8 cellular contexts compared by ENCODE assay signal in the genomic region with DNA sequence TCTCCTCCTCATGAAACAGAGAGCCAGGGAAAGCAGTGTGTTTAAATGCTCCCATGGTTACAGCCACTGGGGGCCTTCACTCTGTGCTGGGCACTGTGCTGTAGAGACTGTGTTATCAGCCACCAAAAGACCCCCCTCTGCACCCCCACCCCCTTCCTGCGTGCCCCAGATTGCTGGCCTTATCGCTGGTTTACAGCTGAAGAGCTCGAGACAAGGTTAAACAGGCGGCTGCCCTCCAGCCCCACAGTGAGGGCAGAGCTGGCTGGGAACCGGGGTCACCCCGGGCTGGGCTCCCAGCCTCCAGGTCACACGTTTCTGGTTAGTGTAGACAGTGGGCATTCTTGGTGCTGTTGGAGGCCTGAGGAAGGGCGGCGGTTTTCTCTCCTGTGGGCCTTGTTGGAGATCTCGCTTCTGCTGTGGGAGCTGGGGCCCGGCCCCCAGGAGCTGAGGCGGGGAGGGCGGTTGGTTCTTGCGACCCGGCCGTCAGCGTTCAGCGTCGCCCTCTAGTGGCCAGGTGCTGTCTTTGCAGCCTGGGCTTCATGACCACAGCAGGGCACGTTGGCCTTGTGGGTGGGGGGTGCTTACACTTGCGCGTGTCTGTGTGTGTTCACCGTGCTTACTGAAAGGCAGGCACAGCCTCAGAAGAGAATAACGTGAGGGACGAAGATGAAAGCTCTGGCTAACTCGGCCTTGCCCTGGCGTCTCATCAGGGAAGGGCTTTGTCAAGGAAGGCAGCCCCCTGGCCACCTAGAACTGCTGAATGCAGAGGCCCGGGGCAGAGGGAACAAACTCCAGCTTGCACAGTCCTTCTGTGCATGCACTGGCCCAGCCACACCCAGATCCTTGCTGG. TPM values are rescaled to one million over a fixed set of nuclear protein-coding genes. Genes with fewer than 3 reads are reported as not detected.
DNase-seq lines count a peak whose midpoint lies in the region; ATAC-seq and TF ChIP-seq lines count a peak whose summit lies in the region.

No MANE protein-coding gene starts in this region.

- H3K27me3 ChIP-seq in osteoblast (ENCODE audit: insufficient read depth, low read length) (no peaks in the 10 kb centered on the region), upper lobe of right lung (no peaks in the 10 kb centered on the region)

- ATAC-seq in upper lobe of right lung: peak; percentile 78
- no peak for ATAC-seq in GM18873 (IDR thresholded peaks at IDR 0.05; ENCODE audit: low FRiP score, unreplicated experiment)

- peaks cover 44% of the 10 kb centered on the region for H4K20me1 ChIP-seq in osteoblast (ENCODE audit: insufficient read depth, low read length)

- DNase-seq in DMS 273 (lab: John Stamatoyannopoulos, UW; ENCODE audit: unreplicated experiment): peak; percentile 72
- no peak for DNase-seq in DMS 273 treated with DMSO at 0.1 percent for 48 hours (lab: John Stamatoyannopoulos, UW)
- peak; percentile 6 for DNase-seq in NCI-H345 treated with DMSO at 0.1 percent for 48 hours (lab: John Stamatoyannopoulos, UW; ENCODE audit: unreplicated experiment)
- peak; percentile 78 for DNase-seq in activated CD8-positive, alpha-beta memory T cell treated with anti-CD3 and anti-CD28 coated beads, Interleukin-2, amount 50 U/mL, for 4 hours
- DNase-seq in epithelial cell of proximal tubule (ENCODE audit: low read depth): no peak
- DNase-seq in osteoblast (ENCODE audit: insufficient read length, low spot score, missing footprints): no peak
- peak; percentile 87 for DNase-seq in upper lobe of right lung

- H3K4me3 ChIP-seq in epithelial cell of proximal tubule (ENCODE audit: low read depth, low read length): peak overlapping the region; percentile 11
- H3K4me3 ChIP-seq in osteoblast (ENCODE audit: insufficient read depth, low read length): no peak overlapping the region
- H3K4me3 ChIP-seq in upper lobe of right lung: no peak overlapping the region

- H3K27ac ChIP-seq in osteoblast (ENCODE audit: low read depth, low read length) (no peak overlapping the region), upper lobe of right lung (peak overlapping the region; percentile 85)

- H3K36me3 ChIP-seq in osteoblast (ENCODE audit: insufficient read depth, low read length): peaks cover 17% of the 10 kb centered on the region
- peaks cover 28% of the 10 kb centered on the region for H3K36me3 ChIP-seq in upper lobe of right lung

- no peaks in the 10 kb centered on the region for H3K9me3 ChIP-seq in osteoblast (ENCODE audit: low read depth, low read length)
- H3K9me3 ChIP-seq in upper lobe of right lung: no peaks in the 10 kb centered on the region

- H3K4me2 ChIP-seq in osteoblast (ENCODE audit: insufficient read depth, low read length): no peak overlapping the region

- TF ChIP-seq CTCF in epithelial cell of proximal tubule (conservative IDR thresholded peaks at IDR 0.05; ENCODE audit: low read depth, low read length) (peak; percentile 87), osteoblast (IDR thresholded peaks at IDR 0.05; ENCODE audit: extremely low read depth, low read depth, low read length) (peak; percentile 76), upper lobe of right lung (IDR thresholded peaks at IDR 0.05) (peak; percentile 97)

- H3K4me1 ChIP-seq in osteoblast (ENCODE audit: insufficient read depth, low read length) (peaks cover 3% of the 10 kb centered on the region), upper lobe of right lung (peaks cover 12% of the 10 kb centered on the region)

- intact Hi-C loops in upper lobe of right lung (cut with DNase I): no loop called here

- H3K79me2 ChIP-seq in osteoblast (ENCODE audit: insufficient read depth, low read length): peaks cover 46% of the 10 kb centered on the region

- no peak overlapping the region for H2AFZ ChIP-seq in osteoblast (ENCODE audit: low read length)

RNA-seq across cellular contexts. Expression of gene TBC1D22A, which starts 40.8 kb away (rescaled TPM):
- 16.6 and 22.7 TPM in 2 replicates for total RNA-seq in epithelial cell of proximal tubule
- total RNA-seq in osteoblast: 17.7 and 18.9 TPM in 2 replicates
- 31.3 TPM for total RNA-seq in upper lobe of right lung

Comparison
In these comparisons a context has a peak if more than half of its experiments do, and no peak if none do; other contexts are left out.
1. DNase-seq: peak in DMS 273 (single experiment), NCI-H345 treated with DMSO at 0.1 percent for 48 hours (single experiment), activated CD8-positive, alpha-beta memory T cell treated with anti-CD3 and anti-CD28 coated beads, Interleukin-2, amount 50 U/mL, for 4 hours (single experiment) and upper lobe of right lung (single experiment); none in DMS 273 treated with DMSO at 0.1 percent for 48 hours (single experiment), epithelial cell of proximal tubule (single experiment) and osteoblast (single experiment).
2. Peak in every context shown above with its lines, with median percentiles within 50 percentile points of each other: CTCF ChIP-seq.